In genomic region chr3:149581248-149581647, GRCh38 we compare ENCODE assay signal across 1 cellular context.
TF ChIP-seq lines count a peak whose summit lies in the region.

No MANE protein-coding gene starts in this region.

TF ChIP-seq in liver, 16 proteins besides CTCF, POLR2A, EP300 and RAD21 (continued from another document):
- TF ChIP-seq, protein P1, sequence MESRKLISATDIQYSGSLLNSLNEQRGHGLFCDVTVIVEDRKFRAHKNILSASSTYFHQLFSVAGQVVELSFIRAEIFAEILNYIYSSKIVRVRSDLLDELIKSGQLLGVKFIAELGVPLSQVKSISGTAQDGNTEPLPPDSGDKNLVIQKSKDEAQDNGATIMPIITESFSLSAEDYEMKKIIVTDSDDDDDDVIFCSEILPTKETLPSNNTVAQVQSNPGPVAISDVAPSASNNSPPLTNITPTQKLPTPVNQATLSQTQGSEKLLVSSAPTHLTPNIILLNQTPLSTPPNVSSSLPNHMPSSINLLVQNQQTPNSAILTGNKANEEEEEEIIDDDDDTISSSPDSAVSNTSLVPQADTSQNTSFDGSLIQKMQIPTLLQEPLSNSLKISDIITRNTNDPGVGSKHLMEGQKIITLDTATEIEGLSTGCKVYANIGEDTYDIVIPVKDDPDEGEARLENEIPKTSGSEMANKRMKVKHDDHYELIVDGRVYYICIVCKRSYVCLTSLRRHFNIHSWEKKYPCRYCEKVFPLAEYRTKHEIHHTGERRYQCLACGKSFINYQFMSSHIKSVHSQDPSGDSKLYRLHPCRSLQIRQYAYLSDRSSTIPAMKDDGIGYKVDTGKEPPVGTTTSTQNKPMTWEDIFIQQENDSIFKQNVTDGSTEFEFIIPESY (IDR thresholded peaks at IDR 0.05): no peak
- TF ChIP-seq ATF3 (IDR thresholded peaks at IDR 0.05) (no peak), GABPA (IDR thresholded peaks at IDR 0.05 in 1 of 2, conservative IDR thresholded peaks at IDR 0.05 in 1 of 2) (no peak), NR2F2 (IDR thresholded peaks at IDR 0.05) (no peak), HNF4A (conservative IDR thresholded peaks at IDR 0.05) (no peak)
